1 cellular context compared by ENCODE assay signal in genomic region chr22:45844949-45845613, GRCh38.
TF ChIP-seq lines count a peak whose summit lies in the region.

No MANE protein-coding gene starts in this region.

TF ChIP-seq in GM23338, 12 proteins besides CTCF, POLR2A, EP300 and RAD21 (continued from another document):
- no peak for TF ChIP-seq REST (IDR thresholded peaks at IDR 0.05; ENCODE audit: unreplicated experiment)
- no peak for TF ChIP-seq POLR2AphosphoS5 (IDR thresholded peaks at IDR 0.05; ENCODE audit: low read depth)
- no peak for TF ChIP-seq NANOG (IDR thresholded peaks at IDR 0.05; ENCODE audit: borderline replicate concordance)
- no peak for TF ChIP-seq CREB1 (CRISPR knock-in tag; IDR thresholded peaks at IDR 0.05; ENCODE audit: low read depth)
- no peak for TF ChIP-seq ZNF114 (CRISPR knock-in tag; IDR thresholded peaks at IDR 0.05)
